In genomic region chr16:28534542-28535373, GRCh38 we compare ENCODE assay signal across 10 cellular contexts.
DNase-seq lines count a peak whose midpoint lies in the region; FAIRE-seq and TF ChIP-seq lines count a peak whose summit lies in the region.
"Had no signal": no experiment of that assay in that cellular context is flagged by ENCODE, and none has a peak within 500 bp of the region (broad histone marks: within the 10 kb centered on the region; RNA-seq: fewer than 3 reads in every experiment).

No MANE protein-coding gene starts in this region.

- no peak for TF ChIP-seq POLR2A in H54 (IDR thresholded peaks at IDR 0.05; ENCODE audit: low read depth, low read length)

- no peak for TF ChIP-seq CTCF in foreskin fibroblast (IDR thresholded peaks at IDR 0.05; ENCODE audit: low read depth, low read length)

- DNase-seq in AG08395 (ENCODE audit: low spot score) (peak; percentile 67), OCI-M1 (lab: John Stamatoyannopoulos, UW) (peak; percentile 46), foreskin fibroblast (peak; percentile 60 to 83), NCI-H2107 treated with DMSO at 0.1 percent for 48 hours (lab: John Stamatoyannopoulos, UW; ENCODE audit: unreplicated experiment) (no peak), H54 (ENCODE audit: insufficient read length, low spot score) (no peak), NCI-H1417 (lab: John Stamatoyannopoulos, UW) (no peak)
- DNase-seq: endodermal cell, KBM-7, T-helper 9 cell had no signal

- no peak overlapping the region for H3K4me3 ChIP-seq in foreskin fibroblast (ENCODE audit: low read depth in 1 of 2, low read length in 2 of 2)

- FAIRE-seq in H54 (lab: Jason Lieb, UNC): no peak
- FAIRE-seq: D721Med had no signal

Comparison
In these comparisons a context has a peak if more than half of its experiments do, and no peak if none do; other contexts are left out.
1. DNase-seq: peak in AG08395 (single experiment), OCI-M1 (single experiment) and foreskin fibroblast (2 of 2); none in NCI-H2107 treated with DMSO at 0.1 percent for 48 hours (single experiment), H54 (single experiment) and NCI-H1417 (0 of 3).